1 cellular context compared by ENCODE assay signal in the genomic region with DNA sequence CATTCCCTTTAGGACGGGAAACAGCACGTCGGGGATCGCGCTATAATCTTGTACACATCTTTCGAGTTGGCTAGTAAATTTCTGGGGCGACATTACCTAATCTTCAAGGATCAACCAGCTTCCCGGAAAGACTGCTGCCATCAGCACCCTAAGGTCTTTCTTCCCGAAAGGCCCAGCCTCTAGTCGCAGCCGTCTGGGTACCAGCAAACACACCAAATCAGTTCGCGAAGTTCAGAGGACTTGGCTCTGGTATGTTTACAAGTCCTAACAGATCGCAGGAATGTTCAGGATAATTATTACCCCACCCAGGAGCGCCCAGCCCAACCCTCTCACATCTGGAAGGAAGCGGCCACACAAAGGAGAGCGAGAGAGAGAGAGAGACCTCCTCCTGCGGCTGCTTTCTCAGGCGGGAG.
TF ChIP-seq lines count a peak whose summit lies in the region.

No MANE protein-coding gene starts in this region.

TF ChIP-seq in SK-N-SH, 30 proteins besides CTCF, POLR2A, EP300 and RAD21 (continued from another document):
- TF ChIP-seq, protein P1, sequence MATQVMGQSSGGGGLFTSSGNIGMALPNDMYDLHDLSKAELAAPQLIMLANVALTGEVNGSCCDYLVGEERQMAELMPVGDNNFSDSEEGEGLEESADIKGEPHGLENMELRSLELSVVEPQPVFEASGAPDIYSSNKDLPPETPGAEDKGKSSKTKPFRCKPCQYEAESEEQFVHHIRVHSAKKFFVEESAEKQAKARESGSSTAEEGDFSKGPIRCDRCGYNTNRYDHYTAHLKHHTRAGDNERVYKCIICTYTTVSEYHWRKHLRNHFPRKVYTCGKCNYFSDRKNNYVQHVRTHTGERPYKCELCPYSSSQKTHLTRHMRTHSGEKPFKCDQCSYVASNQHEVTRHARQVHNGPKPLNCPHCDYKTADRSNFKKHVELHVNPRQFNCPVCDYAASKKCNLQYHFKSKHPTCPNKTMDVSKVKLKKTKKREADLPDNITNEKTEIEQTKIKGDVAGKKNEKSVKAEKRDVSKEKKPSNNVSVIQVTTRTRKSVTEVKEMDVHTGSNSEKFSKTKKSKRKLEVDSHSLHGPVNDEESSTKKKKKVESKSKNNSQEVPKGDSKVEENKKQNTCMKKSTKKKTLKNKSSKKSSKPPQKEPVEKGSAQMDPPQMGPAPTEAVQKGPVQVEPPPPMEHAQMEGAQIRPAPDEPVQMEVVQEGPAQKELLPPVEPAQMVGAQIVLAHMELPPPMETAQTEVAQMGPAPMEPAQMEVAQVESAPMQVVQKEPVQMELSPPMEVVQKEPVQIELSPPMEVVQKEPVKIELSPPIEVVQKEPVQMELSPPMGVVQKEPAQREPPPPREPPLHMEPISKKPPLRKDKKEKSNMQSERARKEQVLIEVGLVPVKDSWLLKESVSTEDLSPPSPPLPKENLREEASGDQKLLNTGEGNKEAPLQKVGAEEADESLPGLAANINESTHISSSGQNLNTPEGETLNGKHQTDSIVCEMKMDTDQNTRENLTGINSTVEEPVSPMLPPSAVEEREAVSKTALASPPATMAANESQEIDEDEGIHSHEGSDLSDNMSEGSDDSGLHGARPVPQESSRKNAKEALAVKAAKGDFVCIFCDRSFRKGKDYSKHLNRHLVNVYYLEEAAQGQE (IDR thresholded peaks at IDR 0.05; ENCODE audit: low read depth, low read length) = no peak
- no peak for TF ChIP-seq GABPA (IDR thresholded peaks at IDR 0.05; ENCODE audit: low read depth)
- no peak for TF ChIP-seq USF1 (IDR thresholded peaks at IDR 0.05; ENCODE audit: borderline replicate concordance, low read depth)
- TF ChIP-seq SIN3A (IDR thresholded peaks at IDR 0.05; ENCODE audit: borderline replicate concordance, low read depth, low read length) = no peak
- no peak for TF ChIP-seq YY1 (IDR thresholded peaks at IDR 0.05; ENCODE audit: low read depth)
